1 cellular context compared by ENCODE assay signal in the genomic region with DNA sequence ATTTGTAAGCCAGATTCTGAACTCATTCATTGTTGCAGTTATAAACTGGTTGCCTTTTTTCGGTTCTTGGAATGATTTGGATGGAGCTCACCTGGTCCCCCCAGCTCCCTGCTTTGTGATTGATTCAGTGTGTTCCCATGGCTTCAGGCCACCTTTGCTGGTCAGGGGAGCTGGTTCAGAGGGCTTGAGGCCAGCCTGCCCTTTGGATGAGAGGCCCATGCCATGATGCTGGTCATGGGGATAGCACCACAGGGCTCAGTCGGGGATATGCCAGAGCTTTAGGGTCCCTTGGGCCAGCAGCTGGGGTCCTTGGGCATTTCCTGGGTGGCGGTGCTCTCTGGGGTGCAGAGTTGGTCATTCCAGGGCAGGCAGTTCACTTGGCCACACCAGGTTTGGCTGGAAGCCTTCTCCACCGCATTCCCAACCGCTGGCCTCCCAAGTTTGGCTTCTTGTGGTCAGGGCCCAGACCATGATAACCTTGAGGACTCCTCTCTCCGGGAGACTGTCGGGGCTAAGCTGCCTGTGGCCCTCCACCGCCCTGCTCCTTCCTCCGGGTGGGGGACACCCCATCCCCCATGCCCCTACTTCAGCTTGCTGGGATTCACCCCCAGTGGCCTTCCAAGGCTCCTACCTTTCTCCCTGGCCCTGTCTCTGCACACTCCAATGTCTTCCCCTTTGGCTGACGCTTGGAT.
TF ChIP-seq lines count a peak whose summit lies in the region.

No MANE protein-coding gene starts in this region.

TF ChIP-seq in IMR-90, 13 proteins besides CTCF, POLR2A, EP300 and RAD21:
- no peak for TF ChIP-seq RCOR1 (IDR thresholded peaks at IDR 0.05; ENCODE audit: insufficient replicate concordance, low read length)
- no peak for TF ChIP-seq MAZ (IDR thresholded peaks at IDR 0.05; ENCODE audit: borderline replicate concordance, low read depth, low read length)
- no peak for TF ChIP-seq FOS (IDR thresholded peaks at IDR 0.05; ENCODE audit: low read depth, low read length)
- no peak for TF ChIP-seq MXI1 (IDR thresholded peaks at IDR 0.05; ENCODE audit: borderline replicate concordance, low read depth, low read length)
- no peak for TF ChIP-seq BHLHE40 (IDR thresholded peaks at IDR 0.05; ENCODE audit: low read depth, low read length)
- TF ChIP-seq, protein P1, sequence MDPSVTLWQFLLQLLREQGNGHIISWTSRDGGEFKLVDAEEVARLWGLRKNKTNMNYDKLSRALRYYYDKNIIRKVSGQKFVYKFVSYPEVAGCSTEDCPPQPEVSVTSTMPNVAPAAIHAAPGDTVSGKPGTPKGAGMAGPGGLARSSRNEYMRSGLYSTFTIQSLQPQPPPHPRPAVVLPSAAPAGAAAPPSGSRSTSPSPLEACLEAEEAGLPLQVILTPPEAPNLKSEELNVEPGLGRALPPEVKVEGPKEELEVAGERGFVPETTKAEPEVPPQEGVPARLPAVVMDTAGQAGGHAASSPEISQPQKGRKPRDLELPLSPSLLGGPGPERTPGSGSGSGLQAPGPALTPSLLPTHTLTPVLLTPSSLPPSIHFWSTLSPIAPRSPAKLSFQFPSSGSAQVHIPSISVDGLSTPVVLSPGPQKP (IDR thresholded peaks at IDR 0.05; ENCODE audit: borderline replicate concordance, low read depth, low read length) = no peak
- TF ChIP-seq, protein P2, sequence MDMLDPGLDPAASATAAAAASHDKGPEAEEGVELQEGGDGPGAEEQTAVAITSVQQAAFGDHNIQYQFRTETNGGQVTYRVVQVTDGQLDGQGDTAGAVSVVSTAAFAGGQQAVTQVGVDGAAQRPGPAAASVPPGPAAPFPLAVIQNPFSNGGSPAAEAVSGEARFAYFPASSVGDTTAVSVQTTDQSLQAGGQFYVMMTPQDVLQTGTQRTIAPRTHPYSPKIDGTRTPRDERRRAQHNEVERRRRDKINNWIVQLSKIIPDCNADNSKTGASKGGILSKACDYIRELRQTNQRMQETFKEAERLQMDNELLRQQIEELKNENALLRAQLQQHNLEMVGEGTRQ (IDR thresholded peaks at IDR 0.05; ENCODE audit: low read depth, low read length) = no peak
- no peak for TF ChIP-seq SMC3 (IDR thresholded peaks at IDR 0.05; ENCODE audit: low read depth, low read length)
- TF ChIP-seq MAFK (IDR thresholded peaks at IDR 0.05; ENCODE audit: low read depth, low read length) = no peak
- no peak for TF ChIP-seq CEBPB (IDR thresholded peaks at IDR 0.05; ENCODE audit: low read depth, low read length)
- TF ChIP-seq NFE2L2 (IDR thresholded peaks at IDR 0.05; ENCODE audit: low read depth, low read length) = no peak
- no peak for TF ChIP-seq CHD1 (IDR thresholded peaks at IDR 0.05; ENCODE audit: low read depth, low read length)
- TF ChIP-seq RFX5 (IDR thresholded peaks at IDR 0.05; ENCODE audit: low read depth, low read length) = no peak
